10 cellular contexts compared by ENCODE assay signal in genomic region chr2:24926602-24927252, GRCh38. TPM values are rescaled to one million over a fixed set of nuclear protein-coding genes. Genes with fewer than 3 reads are reported as not detected.
DNase-seq lines count a peak whose midpoint lies in the region; ATAC-seq and TF ChIP-seq lines count a peak whose summit lies in the region.
"Had no signal": no experiment of that assay in that cellular context is flagged by ENCODE, and none has a peak within 500 bp of the region (broad histone marks: within the 10 kb centered on the region; RNA-seq: fewer than 3 reads in every experiment).

No MANE protein-coding gene starts in this region.

- peak; percentile 74 for DNase-seq in activated CD8-positive, alpha-beta memory T cell treated with anti-CD3 and anti-CD28 coated beads for 24 hours
- DNase-seq in activated CD8-positive, alpha-beta memory T cell treated with anti-CD3 and anti-CD28 coated beads, Interleukin-2, amount 50 U/mL, for 4 hours = no peak
- DNase-seq in dorsolateral prefrontal cortex (peak in 6 of 10 donors; percentile 27 to 75 (median 65)), thoracic aorta (ENCODE audit: low spot score) (no peak), type B pancreatic cell (ENCODE audit: extremely low spot score, unreplicated experiment) (no peak), NCI-H1436 treated with DMSO at 0.1 percent for 48 hours (lab: John Stamatoyannopoulos, UW) (no peak)

- H3K9me3 Mint-ChIP-seq in type B pancreatic cell = no peaks in the 10 kb centered on the region
- H3K9me3 Mint-ChIP-seq: natural killer cell treated with Interleukin-12 subunit alpha and Interleukin-12 subunit beta and Interleukin-15 and Interleukin-18, amount 100 ng/mL, for 72 hours had no signal

- peaks cover 5% of the 10 kb centered on the region for H3K4me1 Mint-ChIP-seq in type B pancreatic cell (ENCODE audit: unreplicated experiment)

- H3K9me3 ChIP-seq in muscle layer of colon (ENCODE audit: low read length) (no peaks in the 10 kb centered on the region), thoracic aorta (no peaks in the 10 kb centered on the region)

- no peaks in the 10 kb centered on the region for H3K27me3 ChIP-seq in dorsolateral prefrontal cortex
- no peaks in the 10 kb centered on the region for H3K27me3 ChIP-seq in muscle layer of colon (ENCODE audit: control insufficient read depth in 1 of 2, insufficient read depth in 2 of 2, low read length in 2 of 2)
- H3K27me3 ChIP-seq in thoracic aorta (replicated peaks; ENCODE audit: insufficient read depth) = no peaks in the 10 kb centered on the region

- H3K4me3 ChIP-seq in dorsolateral prefrontal cortex = peak overlapping the region in 55 of 59 donors; percentile 1 to 58 (median 38)
- H3K4me3 ChIP-seq in muscle layer of colon (ENCODE audit: low read depth in 1 of 2, low read length in 2 of 2) = peak overlapping the region; percentile 3 to 41
- H3K4me3 ChIP-seq in thoracic aorta = peak overlapping the region; percentile 66

- H3K27ac Mint-ChIP-seq in type B pancreatic cell = no peak overlapping the region
- H3K27ac Mint-ChIP-seq: natural killer cell treated with Interleukin-12 subunit alpha and Interleukin-12 subunit beta and Interleukin-15 and Interleukin-18, amount 100 ng/mL, for 72 hours had no signal

- H3K36me3 ChIP-seq in muscle layer of colon (ENCODE audit: insufficient read depth, low read length) (no peaks in the 10 kb centered on the region), thoracic aorta (no peaks in the 10 kb centered on the region)

- peaks cover 7% of the 10 kb centered on the region for H3K27me3 Mint-ChIP-seq in type B pancreatic cell

- H3K4me3 Mint-ChIP-seq in type B pancreatic cell = no peak overlapping the region
- H3K4me3 Mint-ChIP-seq: natural killer cell treated with Interleukin-12 subunit alpha and Interleukin-12 subunit beta and Interleukin-15 and Interleukin-18, amount 100 ng/mL, for 72 hours had no signal

- peak overlapping the region in 57 of 59 donors; percentile 2 to 87 (median 72) for H3K27ac ChIP-seq in dorsolateral prefrontal cortex
- H3K27ac ChIP-seq in muscle layer of colon (ENCODE audit: low read depth, low read length) = no peak overlapping the region
- H3K27ac ChIP-seq in thoracic aorta = peak overlapping the region; percentile 33 to 69

- ATAC-seq in thoracic aorta (ENCODE audit: insufficient number of reproducible peaks, low FRiP score, low read depth) (no peak), HG03460 (IDR thresholded peaks at IDR 0.05; ENCODE audit: unreplicated experiment) (no peak)
- ATAC-seq: Panc1 had no signal

- H3K4me1 ChIP-seq in muscle layer of colon (ENCODE audit: insufficient read depth, low read length) = peaks cover 8% of the 10 kb centered on the region
- H3K4me1 ChIP-seq in thoracic aorta (ENCODE audit: control insufficient read depth in 1 of 2, low read depth in 2 of 2) = peaks cover 0 to 17% of the 10 kb centered on the region in 2 donors

- intact Hi-C loops in dorsolateral prefrontal cortex (cut with DNase I) = no loop called here

- H3K36me3 Mint-ChIP-seq in type B pancreatic cell = no peaks in the 10 kb centered on the region
- H3K36me3 Mint-ChIP-seq: natural killer cell treated with Interleukin-12 subunit alpha and Interleukin-12 subunit beta and Interleukin-15 and Interleukin-18, amount 100 ng/mL, for 72 hours had no signal

- TF ChIP-seq CTCF in dorsolateral prefrontal cortex (IDR thresholded peaks at IDR 0.05 in 54 of 56, conservative IDR thresholded peaks at IDR 0.05 in 2 of 56; ENCODE audit: low read depth in 1 of 56, partially characterized antibody in 56 of 56) = no peak
- TF ChIP-seq CTCF in thoracic aorta (IDR thresholded peaks at IDR 0.05) = no peak
- TF ChIP-seq CTCF in type B pancreatic cell (conservative IDR thresholded peaks at IDR 0.05) = no peak

- no peak overlapping the region for H3K9ac ChIP-seq in muscle layer of colon (ENCODE audit: low read length)

RNA-seq across cellular contexts. Expression of gene ADCY3, which starts 6.7 kb away (rescaled TPM):
- total RNA-seq in dorsolateral prefrontal cortex (100 to 1,000 TPM in 39 of 120 experiments, 10 to 100 TPM in 81; 67.4 to 150 (median 95.0) TPM), thoracic aorta (10 to 100 TPM; 51.9 to 78.9 TPM), type B pancreatic cell (ENCODE audit: low replicate concordance) (22.1 and 46.2 TPM in 2 replicates)

RNA-seq across cellular contexts. Expression of gene DNAJC27, which starts 45.0 kb away (rescaled TPM):
- 10 to 100 TPM; 10.6 to 31.2 (median 20.7) TPM for total RNA-seq in dorsolateral prefrontal cortex
- 10 to 100 TPM; 15.0 to 27.2 TPM for total RNA-seq in thoracic aorta
- total RNA-seq in type B pancreatic cell (ENCODE audit: low replicate concordance) = 7.5 and 9.1 TPM in 2 replicates

Comparison
In these comparisons a context has a peak if more than half of its experiments do, and no peak if none do; other contexts are left out.
1. DNase-seq: peak in activated CD8-positive, alpha-beta memory T cell treated with anti-CD3 and anti-CD28 coated beads for 24 hours (single experiment) and dorsolateral prefrontal cortex (6 of 10); none in activated CD8-positive, alpha-beta memory T cell treated with anti-CD3 and anti-CD28 coated beads, Interleukin-2, amount 50 U/mL, for 4 hours (single experiment), thoracic aorta (single experiment), type B pancreatic cell (single experiment) and NCI-H1436 treated with DMSO at 0.1 percent for 48 hours (single experiment).
2. Peak in every context shown above with its lines, with median percentiles within 50 percentile points of each other: H3K4me3 ChIP-seq.